ENCODE assay signal across 10 cellular contexts in the genomic region with DNA sequence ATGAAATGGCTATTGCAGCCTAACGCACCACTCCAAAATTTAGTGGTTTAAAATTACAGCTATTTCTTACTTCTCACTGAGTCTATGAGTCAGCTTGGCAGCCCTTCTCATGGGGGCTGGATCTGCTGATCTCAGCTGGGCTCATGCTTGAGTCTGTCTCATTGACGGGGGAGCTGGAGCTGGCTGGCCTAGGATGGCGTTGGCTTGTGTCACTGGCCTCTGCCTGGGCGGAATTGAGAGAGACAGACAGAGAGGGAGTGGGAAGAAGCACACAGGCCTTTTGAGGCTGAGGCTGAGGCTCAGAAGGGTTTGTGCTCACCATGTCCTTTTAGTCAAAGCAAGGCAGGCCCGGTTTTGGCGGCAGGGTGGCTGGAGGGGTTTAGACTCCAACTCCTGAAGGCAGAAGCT.
DNase-seq lines count a peak whose midpoint lies in the region; ATAC-seq and TF ChIP-seq lines count a peak whose summit lies in the region.
"Had no signal": no experiment of that assay in that cellular context is flagged by ENCODE, and none has a peak within 500 bp of the region (broad histone marks: within the 10 kb centered on the region; RNA-seq: fewer than 3 reads in every experiment).

No MANE protein-coding gene starts in this region.

- H3K23me2 ChIP-seq in H9 (ENCODE audit: insufficient read length, low read depth, low read length, poor library complexity, severe bottlenecking), result no peaks in the 10 kb centered on the region

- H3K9me3 Mint-ChIP-seq in H9, result peaks cover 2 to 7% of the 10 kb centered on the region in 2 experiments; a peak in 4 of 5 replicates

- H2BK120ac ChIP-seq in H9 (ENCODE audit: low read depth, low read length, poor library complexity, severe bottlenecking), result no peak overlapping the region

- no peaks in the 10 kb centered on the region for H4K20me1 ChIP-seq in H9 (ENCODE audit: control insufficient read depth, insufficient read depth, insufficient read length)

- H2BK12ac ChIP-seq in H9 (ENCODE audit: insufficient read length, low read depth, low read length), result no peak overlapping the region

- H3K9me3 ChIP-seq in mesodermal cell (ENCODE audit: control insufficient read depth, low read length) (no peaks in the 10 kb centered on the region), H9 (ENCODE audit: control insufficient read depth, low read depth, low read length) (no peaks in the 10 kb centered on the region)

- H3T11ph ChIP-seq in H9 (ENCODE audit: low read length), result no peak overlapping the region

- H3K4me2 ChIP-seq in H9 (ENCODE audit: insufficient read depth, insufficient read length, low read length), result no peak overlapping the region

- no peak overlapping the region for H3K56ac ChIP-seq in H9 (ENCODE audit: insufficient read length, low read depth, low read length)

- no peak overlapping the region for H2AK5ac ChIP-seq in H9 (ENCODE audit: insufficient read length, low read length)

- no peak overlapping the region for H3K9ac ChIP-seq in H9 (ENCODE audit: extremely low read depth, insufficient read length, low read length)

- H3K14ac ChIP-seq in H9 (ENCODE audit: insufficient read depth, low read length), result no peak overlapping the region; the same call in 1 of the 2 replicates

- H2BK15ac ChIP-seq in H9 (ENCODE audit: low read depth, low read length), result no peak overlapping the region

- H3K18ac ChIP-seq in H9 (ENCODE audit: insufficient read length, low read depth, low read length), result no peak overlapping the region

- peaks cover 3 to 5% of the 10 kb centered on the region in 2 experiments; a peak in 2 of 4 replicates for H3K4me1 Mint-ChIP-seq in H9
- H3K4me1 Mint-ChIP-seq: T-cell had no signal

- H3K27ac ChIP-seq in epithelial cell of prostate (peak overlapping the region; percentile 32), mesodermal cell (ENCODE audit: low read depth, low read length, severe bottlenecking) (peak overlapping the region; percentile 10), H9 (ENCODE audit: insufficient read length, low read depth, low read length) (no peak overlapping the region)

- no peak for TF ChIP-seq CTCF in H9 (conservative IDR thresholded peaks at IDR 0.05)

- no peak for ATAC-seq in HG02763 (IDR thresholded peaks at IDR 0.05; ENCODE audit: unreplicated experiment)
- ATAC-seq: T-cell had no signal

- no peak overlapping the region for H2BK5ac ChIP-seq in H9 (ENCODE audit: insufficient read length, low read length)

- 74 to 90% methylated on average over 5 to 6 of the region's 6 CpGs for WGBS in mesodermal cell (ENCODE audit: insufficient coverage in 2 of 2), 2 experiments
- no CpG with 5 or more reads among the region's 6 CpGs for WGBS in H9 (ENCODE audit: extremely low coverage, insufficient read length, low lambda C conversion rate)

- no peaks in the 10 kb centered on the region for H3K36me3 ChIP-seq in mesodermal cell (ENCODE audit: control insufficient read depth, insufficient read depth, low read length)

- H3K4ac ChIP-seq in H9 (ENCODE audit: low read depth, low read length), result no peak overlapping the region

- H3K4me3 ChIP-seq in mesodermal cell (ENCODE audit: extremely low read depth, insufficient read depth, low read length, poor library complexity, severe bottlenecking), result no peak overlapping the region

- no peaks in the 10 kb centered on the region for H3K79me2 ChIP-seq in H9 (ENCODE audit: insufficient read depth, low read length)

- H2BK20ac ChIP-seq in H9 (ENCODE audit: low read depth, low read length, poor library complexity, severe bottlenecking), result no peak overlapping the region

- H3K23ac ChIP-seq in H9 (ENCODE audit: insufficient read length, low read depth, low read length), result no peak overlapping the region

- DNase-seq in A172 (ENCODE audit: low spot score) (peak; percentile 19), NCI-H226 (peak; percentile 9), epithelial cell of prostate (ENCODE audit: low read depth, low spot score) (peak; percentile 45), DMS53 treated with DMSO at 0.1 percent for 48 hours (lab: John Stamatoyannopoulos, UW; ENCODE audit: unreplicated experiment) (no peak), H9 (no peak)
- no peak for DNase-seq in activated T-cell treated with anti-CD3 and anti-CD28 coated beads, Interleukin-2, amount 50 U/mL, for 48 hours
- DNase-seq: activated effector memory CD4-positive, alpha-beta T cell treated with Interleukin-2 at 50 U/mL for 16 hours; T-cell had no signal

- H3K27me3 ChIP-seq in H9 (ENCODE audit: insufficient read depth, low read length), result no peaks in the 10 kb centered on the region

- H4K8ac ChIP-seq in H9 (replicated peaks; ENCODE audit: insufficient read length, low read depth, low read length), result no peak overlapping the region

- no peak overlapping the region for H4K5ac ChIP-seq in H9 (ENCODE audit: insufficient read length, low read depth, low read length)

- no peak overlapping the region for H2AFZ ChIP-seq in H9 (ENCODE audit: low read length)

- H4K91ac ChIP-seq in H9 (ENCODE audit: insufficient read length, low read depth, low read length), result no peak overlapping the region

- no peaks in the 10 kb centered on the region for H3K79me1 ChIP-seq in H9 (ENCODE audit: insufficient read depth, low read depth, low read length, poor library complexity, severe bottlenecking)

- no peak overlapping the region for H3K4me3 Mint-ChIP-seq in H9
- H3K4me3 Mint-ChIP-seq: T-cell had no signal

- peak overlapping the region in 1 of 3 experiments; percentile 49; a peak in 1 of 7 replicates for H3K27ac Mint-ChIP-seq in H9
- H3K27ac Mint-ChIP-seq: T-cell had no signal

- H3K4me1 ChIP-seq in mesodermal cell (ENCODE audit: control insufficient read depth, insufficient read depth, low read length, poor library complexity, severe bottlenecking) (no peaks in the 10 kb centered on the region), H9 (ENCODE audit: insufficient read depth, low read length) (no peaks in the 10 kb centered on the region)

- H3K27me3 Mint-ChIP-seq in H9 (ENCODE audit: low read depth), result peaks cover 8% of the 10 kb centered on the region

- peaks cover 0 to 6% (median 0%) of the 10 kb centered on the region in 3 experiments; a peak in 1 of 7 replicates for H3K36me3 Mint-ChIP-seq in H9 (ENCODE audit: insufficient read depth in 1 of 3, low read depth in 3 of 3)
- H3K36me3 Mint-ChIP-seq: T-cell had no signal

Comparison
In these comparisons a context has a peak if more than half of its experiments do, and no peak if none do; other contexts are left out.
1. DNase-seq: peak in A172 (single experiment), NCI-H226 (single experiment) and epithelial cell of prostate (single experiment); none in DMS53 treated with DMSO at 0.1 percent for 48 hours (single experiment), activated T-cell treated with anti-CD3 and anti-CD28 coated beads, Interleukin-2, amount 50 U/mL, for 48 hours (0 of 2) and H9 (single experiment).